Comparison of ENCODE assay signal across 8 cellular contexts in genomic region chr7:13742719-13743640, GRCh38.
DNase-seq lines count a peak whose midpoint lies in the region; ATAC-seq and TF ChIP-seq lines count a peak whose summit lies in the region.

No MANE protein-coding gene starts in this region.

- H3K4me3 ChIP-seq in BE2C (ENCODE audit: low read depth, low read length): no peak overlapping the region
- H3K4me3 ChIP-seq in Jurkat, Clone E6-1 (ENCODE audit: low read length): no peak overlapping the region
- H3K4me3 ChIP-seq in SJCRH30: no peak overlapping the region
- H3K4me3 ChIP-seq in fibroblast of villous mesenchyme (ENCODE audit: low read depth, low read length): no peak overlapping the region

- DNase-seq in BE2C: peak; percentile 58
- DNase-seq in Jurkat, Clone E6-1 (ENCODE audit: low read depth, low spot score): peak; percentile 16
- DNase-seq in SJCRH30: peak; percentile 59 to 79
- peak; percentile 64 for DNase-seq in fibroblast of villous mesenchyme (ENCODE audit: low read depth)
- DNase-seq in pons (ENCODE audit: low spot score): peak; percentile 82
- DNase-seq in MV-4-11 (lab: John Stamatoyannopoulos, UW): no peak

- H3K4me1 ChIP-seq in BE2C (no peaks in the 10 kb centered on the region; the same call in 1 of the 2 replicates), SJCRH30 (peaks cover 21% of the 10 kb centered on the region)

- ATAC-seq in GM21367 (IDR thresholded peaks at IDR 0.05; ENCODE audit: unreplicated experiment): no peak
- no peak for ATAC-seq in HG03439 (IDR thresholded peaks at IDR 0.05; ENCODE audit: unreplicated experiment)

- peak overlapping the region; percentile 41 for H3K27ac ChIP-seq in SJCRH30

- H3K9me3 ChIP-seq in BE2C: no peaks in the 10 kb centered on the region
- no peaks in the 10 kb centered on the region for H3K9me3 ChIP-seq in SJCRH30 (replicated peaks)

- TF ChIP-seq CTCF in BE2C (IDR thresholded peaks at IDR 0.05; ENCODE audit: low read depth, low read length): peak; percentile 71
- peak; percentile 51 for TF ChIP-seq CTCF in fibroblast of villous mesenchyme (IDR thresholded peaks at IDR 0.05; ENCODE audit: insufficient read depth, low read depth, low read length)

- H3K27me3 ChIP-seq in BE2C (no peaks in the 10 kb centered on the region), SJCRH30 (no peaks in the 10 kb centered on the region)

- H3K36me3 ChIP-seq in BE2C (no peaks in the 10 kb centered on the region), SJCRH30 (no peaks in the 10 kb centered on the region)
